Comparison of ENCODE assay signal across 2 cellular contexts in the genomic region with DNA sequence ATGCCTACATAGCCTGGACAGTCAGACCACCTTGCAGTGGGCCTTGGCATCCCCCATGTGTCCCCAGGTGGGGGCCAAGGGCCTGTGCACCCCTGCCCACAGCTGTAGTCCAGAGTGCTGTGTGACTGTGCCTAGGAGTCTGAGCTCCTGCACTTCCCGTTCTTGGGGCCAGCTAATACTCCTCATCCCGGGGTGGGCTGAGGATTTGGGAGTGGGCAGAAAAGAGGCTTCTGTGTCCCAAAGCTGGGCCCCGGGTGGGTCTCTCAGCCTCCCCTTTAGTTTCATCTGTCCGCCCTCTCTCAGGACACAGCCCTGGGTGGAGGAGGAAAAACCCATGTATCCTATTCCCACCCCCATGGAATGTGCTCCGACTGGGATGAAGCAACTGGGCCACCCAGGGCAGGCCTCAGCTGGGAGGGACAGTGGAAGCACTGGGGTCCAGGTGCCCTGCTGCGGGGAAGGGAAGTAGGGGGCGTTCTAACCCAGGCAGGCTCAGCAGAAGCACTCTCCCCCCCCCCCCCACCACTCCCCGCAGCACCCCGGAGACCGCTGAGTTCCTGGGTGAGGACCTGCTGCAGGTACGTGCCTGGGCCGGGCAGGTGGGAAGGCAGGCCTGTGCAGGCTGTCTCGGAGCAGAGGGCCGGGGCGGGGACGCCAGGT.
TF ChIP-seq lines count a peak whose summit lies in the region.

No MANE protein-coding gene starts in this region.

TF ChIP-seq in SK-N-SH, 30 proteins besides CTCF, POLR2A, EP300 and RAD21:
- TF ChIP-seq, protein P1, sequence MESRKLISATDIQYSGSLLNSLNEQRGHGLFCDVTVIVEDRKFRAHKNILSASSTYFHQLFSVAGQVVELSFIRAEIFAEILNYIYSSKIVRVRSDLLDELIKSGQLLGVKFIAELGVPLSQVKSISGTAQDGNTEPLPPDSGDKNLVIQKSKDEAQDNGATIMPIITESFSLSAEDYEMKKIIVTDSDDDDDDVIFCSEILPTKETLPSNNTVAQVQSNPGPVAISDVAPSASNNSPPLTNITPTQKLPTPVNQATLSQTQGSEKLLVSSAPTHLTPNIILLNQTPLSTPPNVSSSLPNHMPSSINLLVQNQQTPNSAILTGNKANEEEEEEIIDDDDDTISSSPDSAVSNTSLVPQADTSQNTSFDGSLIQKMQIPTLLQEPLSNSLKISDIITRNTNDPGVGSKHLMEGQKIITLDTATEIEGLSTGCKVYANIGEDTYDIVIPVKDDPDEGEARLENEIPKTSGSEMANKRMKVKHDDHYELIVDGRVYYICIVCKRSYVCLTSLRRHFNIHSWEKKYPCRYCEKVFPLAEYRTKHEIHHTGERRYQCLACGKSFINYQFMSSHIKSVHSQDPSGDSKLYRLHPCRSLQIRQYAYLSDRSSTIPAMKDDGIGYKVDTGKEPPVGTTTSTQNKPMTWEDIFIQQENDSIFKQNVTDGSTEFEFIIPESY (IDR thresholded peaks at IDR 0.05; ENCODE audit: borderline replicate concordance, low read depth): no peak
- no peak for TF ChIP-seq EZH2phosphoT487 (IDR thresholded peaks at IDR 0.05; ENCODE audit: borderline replicate concordance, low read depth)
- no peak for TF ChIP-seq MXI1 (IDR thresholded peaks at IDR 0.05; ENCODE audit: low read depth, low read length)
- TF ChIP-seq, protein P2, sequence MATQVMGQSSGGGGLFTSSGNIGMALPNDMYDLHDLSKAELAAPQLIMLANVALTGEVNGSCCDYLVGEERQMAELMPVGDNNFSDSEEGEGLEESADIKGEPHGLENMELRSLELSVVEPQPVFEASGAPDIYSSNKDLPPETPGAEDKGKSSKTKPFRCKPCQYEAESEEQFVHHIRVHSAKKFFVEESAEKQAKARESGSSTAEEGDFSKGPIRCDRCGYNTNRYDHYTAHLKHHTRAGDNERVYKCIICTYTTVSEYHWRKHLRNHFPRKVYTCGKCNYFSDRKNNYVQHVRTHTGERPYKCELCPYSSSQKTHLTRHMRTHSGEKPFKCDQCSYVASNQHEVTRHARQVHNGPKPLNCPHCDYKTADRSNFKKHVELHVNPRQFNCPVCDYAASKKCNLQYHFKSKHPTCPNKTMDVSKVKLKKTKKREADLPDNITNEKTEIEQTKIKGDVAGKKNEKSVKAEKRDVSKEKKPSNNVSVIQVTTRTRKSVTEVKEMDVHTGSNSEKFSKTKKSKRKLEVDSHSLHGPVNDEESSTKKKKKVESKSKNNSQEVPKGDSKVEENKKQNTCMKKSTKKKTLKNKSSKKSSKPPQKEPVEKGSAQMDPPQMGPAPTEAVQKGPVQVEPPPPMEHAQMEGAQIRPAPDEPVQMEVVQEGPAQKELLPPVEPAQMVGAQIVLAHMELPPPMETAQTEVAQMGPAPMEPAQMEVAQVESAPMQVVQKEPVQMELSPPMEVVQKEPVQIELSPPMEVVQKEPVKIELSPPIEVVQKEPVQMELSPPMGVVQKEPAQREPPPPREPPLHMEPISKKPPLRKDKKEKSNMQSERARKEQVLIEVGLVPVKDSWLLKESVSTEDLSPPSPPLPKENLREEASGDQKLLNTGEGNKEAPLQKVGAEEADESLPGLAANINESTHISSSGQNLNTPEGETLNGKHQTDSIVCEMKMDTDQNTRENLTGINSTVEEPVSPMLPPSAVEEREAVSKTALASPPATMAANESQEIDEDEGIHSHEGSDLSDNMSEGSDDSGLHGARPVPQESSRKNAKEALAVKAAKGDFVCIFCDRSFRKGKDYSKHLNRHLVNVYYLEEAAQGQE (IDR thresholded peaks at IDR 0.05; ENCODE audit: low read depth, low read length): no peak
- TF ChIP-seq IRF3 (IDR thresholded peaks at IDR 0.05; ENCODE audit: low read depth, low read length): no peak
- TF ChIP-seq RXRA (IDR thresholded peaks at IDR 0.05; ENCODE audit: borderline replicate concordance, low read depth): no peak
- TF ChIP-seq NFIC (IDR thresholded peaks at IDR 0.05; ENCODE audit: borderline replicate concordance): no peak
- TF ChIP-seq, protein P3, sequence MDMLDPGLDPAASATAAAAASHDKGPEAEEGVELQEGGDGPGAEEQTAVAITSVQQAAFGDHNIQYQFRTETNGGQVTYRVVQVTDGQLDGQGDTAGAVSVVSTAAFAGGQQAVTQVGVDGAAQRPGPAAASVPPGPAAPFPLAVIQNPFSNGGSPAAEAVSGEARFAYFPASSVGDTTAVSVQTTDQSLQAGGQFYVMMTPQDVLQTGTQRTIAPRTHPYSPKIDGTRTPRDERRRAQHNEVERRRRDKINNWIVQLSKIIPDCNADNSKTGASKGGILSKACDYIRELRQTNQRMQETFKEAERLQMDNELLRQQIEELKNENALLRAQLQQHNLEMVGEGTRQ (IDR thresholded peaks at IDR 0.05; ENCODE audit: borderline replicate concordance, low read depth, low read length): no peak
- no peak for TF ChIP-seq YY1 (IDR thresholded peaks at IDR 0.05; ENCODE audit: low read depth)
- no peak for TF ChIP-seq GATA2 (CRISPR knock-in tag; IDR thresholded peaks at IDR 0.05)
- no peak for TF ChIP-seq JUND (IDR thresholded peaks at IDR 0.05)
- TF ChIP-seq CHD2 (IDR thresholded peaks at IDR 0.05; ENCODE audit: low read length, partially characterized antibody): no peak
- no peak for TF ChIP-seq MEF2A (IDR thresholded peaks at IDR 0.05; ENCODE audit: borderline replicate concordance, low read depth)
- no peak for TF ChIP-seq USF1 (IDR thresholded peaks at IDR 0.05; ENCODE audit: borderline replicate concordance, low read depth)
- no peak for TF ChIP-seq SMC3 (IDR thresholded peaks at IDR 0.05; ENCODE audit: low read depth, low read length)
- TF ChIP-seq TAF1 (IDR thresholded peaks at IDR 0.05; ENCODE audit: borderline replicate concordance, low read depth, low read length): no peak

TF ChIP-seq in SK-N-SH treated with all-trans-retinoic acid at 6 μM for 48 hours, 23 proteins besides CTCF, POLR2A, EP300 and RAD21 (continued from another document):
- TF ChIP-seq PATZ1 (CRISPR knock-in tag; IDR thresholded peaks at IDR 0.05; ENCODE audit: borderline replicate concordance) (no peak), ISL1 (CRISPR knock-in tag; IDR thresholded peaks at IDR 0.05) (no peak), ZNF565 (CRISPR knock-in tag; conservative IDR thresholded peaks at IDR 0.05; ENCODE audit: low read depth) (no peak), ZC3H10 (CRISPR knock-in tag; IDR thresholded peaks at IDR 0.05) (no peak), CREB5 (CRISPR knock-in tag; IDR thresholded peaks at IDR 0.05; ENCODE audit: low read depth) (no peak), ZFP30 (CRISPR knock-in tag; IDR thresholded peaks at IDR 0.05) (no peak), TOX (CRISPR knock-in tag; IDR thresholded peaks at IDR 0.05; ENCODE audit: borderline replicate concordance) (no peak), ZNF70 (CRISPR knock-in tag; IDR thresholded peaks at IDR 0.05) (no peak), RARB (CRISPR knock-in tag; IDR thresholded peaks at IDR 0.05) (no peak), ZNF8 (CRISPR knock-in tag; IDR thresholded peaks at IDR 0.05) (no peak), SNAI2 (CRISPR knock-in tag; IDR thresholded peaks at IDR 0.05) (no peak), ZFP3 (CRISPR knock-in tag; IDR thresholded peaks at IDR 0.05) (no peak), ARNTL (CRISPR knock-in tag; IDR thresholded peaks at IDR 0.05; ENCODE audit: borderline replicate concordance, low read depth) (no peak)
- TF ChIP-seq, protein P4, sequence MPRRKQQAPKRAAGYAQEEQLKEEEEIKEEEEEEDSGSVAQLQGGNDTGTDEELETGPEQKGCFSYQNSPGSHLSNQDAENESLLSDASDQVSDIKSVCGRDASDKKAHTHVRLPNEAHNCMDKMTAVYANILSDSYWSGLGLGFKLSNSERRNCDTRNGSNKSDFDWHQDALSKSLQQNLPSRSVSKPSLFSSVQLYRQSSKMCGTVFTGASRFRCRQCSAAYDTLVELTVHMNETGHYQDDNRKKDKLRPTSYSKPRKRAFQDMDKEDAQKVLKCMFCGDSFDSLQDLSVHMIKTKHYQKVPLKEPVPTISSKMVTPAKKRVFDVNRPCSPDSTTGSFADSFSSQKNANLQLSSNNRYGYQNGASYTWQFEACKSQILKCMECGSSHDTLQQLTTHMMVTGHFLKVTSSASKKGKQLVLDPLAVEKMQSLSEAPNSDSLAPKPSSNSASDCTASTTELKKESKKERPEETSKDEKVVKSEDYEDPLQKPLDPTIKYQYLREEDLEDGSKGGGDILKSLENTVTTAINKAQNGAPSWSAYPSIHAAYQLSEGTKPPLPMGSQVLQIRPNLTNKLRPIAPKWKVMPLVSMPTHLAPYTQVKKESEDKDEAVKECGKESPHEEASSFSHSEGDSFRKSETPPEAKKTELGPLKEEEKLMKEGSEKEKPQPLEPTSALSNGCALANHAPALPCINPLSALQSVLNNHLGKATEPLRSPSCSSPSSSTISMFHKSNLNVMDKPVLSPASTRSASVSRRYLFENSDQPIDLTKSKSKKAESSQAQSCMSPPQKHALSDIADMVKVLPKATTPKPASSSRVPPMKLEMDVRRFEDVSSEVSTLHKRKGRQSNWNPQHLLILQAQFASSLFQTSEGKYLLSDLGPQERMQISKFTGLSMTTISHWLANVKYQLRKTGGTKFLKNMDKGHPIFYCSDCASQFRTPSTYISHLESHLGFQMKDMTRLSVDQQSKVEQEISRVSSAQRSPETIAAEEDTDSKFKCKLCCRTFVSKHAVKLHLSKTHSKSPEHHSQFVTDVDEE (CRISPR knock-in tag; IDR thresholded peaks at IDR 0.05): no peak
TF ChIP-seq in SK-N-SH treated with all-trans-retinoic acid at 6 μM for 48 hours: peak in this region for 0.
